Comparison of ENCODE assay signal across 17 cellular contexts in genomic region chr6:167679137-167679736, GRCh38.
DNase-seq lines count a peak whose midpoint lies in the region; TF ChIP-seq lines count a peak whose summit lies in the region.
"Had no signal": no experiment of that assay in that cellular context is flagged by ENCODE, and none has a peak within 500 bp of the region (broad histone marks: within the 10 kb centered on the region; RNA-seq: fewer than 3 reads in every experiment).

No MANE protein-coding gene starts in this region.

- H3K4me1 Mint-ChIP-seq in Caco-2 (ENCODE audit: low read depth, unreplicated experiment): peaks cover 49% of the 10 kb centered on the region
- H3K4me1 Mint-ChIP-seq: activated CD4-positive, alpha-beta memory T cell treated with anti-CD3 and anti-CD28 coated beads, Interleukin-2, amount 10 ng/mL, durations not matched to agents 7 days and 5 days; activated naive CD8-positive, alpha-beta T cell treated with anti-CD3 and anti-CD28 coated beads, Interleukin-2, amount 10 ng/mL, durations not matched to agents 7 days and 5 days had no signal

- CTCF ChIA-PET in Caco-2 (lab: Charles Lee): no interaction called here

- no peaks in the 10 kb centered on the region for H3K36me3 Mint-ChIP-seq in Caco-2 (ENCODE audit: insufficient read depth, unreplicated experiment)
- H3K36me3 Mint-ChIP-seq: activated naive CD8-positive, alpha-beta T cell treated with anti-CD3 and anti-CD28 coated beads, Interleukin-2, amount 10 ng/mL, durations not matched to agents 7 days and 5 days had no signal

- no TSS peak for BruUV-seq in Caco-2 (replicated peaks; lab: Mats Ljungman, UMichigan)

- no peaks in the 10 kb centered on the region for H3K36me3 ChIP-seq in Caco-2 (ENCODE audit: control insufficient read depth, insufficient read depth, low read length)
- H3K36me3 ChIP-seq in WERI-Rb-1: no peaks in the 10 kb centered on the region
- no peaks in the 10 kb centered on the region for H3K36me3 ChIP-seq in iPS-18a (ENCODE audit: control insufficient read depth, low read depth, low read length)
- no peaks in the 10 kb centered on the region for H3K36me3 ChIP-seq in neuron (ENCODE audit: insufficient read depth, low read length)
- no peaks in the 10 kb centered on the region for H3K36me3 ChIP-seq in brain microvascular endothelial cell (replicated peaks)

- peak overlapping the region; percentile 86 for H3K27ac Mint-ChIP-seq in Caco-2 (ENCODE audit: unreplicated experiment)
- H3K27ac Mint-ChIP-seq: activated CD4-positive, alpha-beta memory T cell treated with anti-CD3 and anti-CD28 coated beads, Interleukin-2, amount 10 ng/mL, durations not matched to agents 7 days and 5 days; activated naive CD8-positive, alpha-beta T cell treated with anti-CD3 and anti-CD28 coated beads, Interleukin-2, amount 10 ng/mL, durations not matched to agents 7 days and 5 days; activated T-cell treated with anti-CD3 and anti-CD28 coated beads, Interleukin-2, amount 50 U/mL, for 72 hours; naive thymus-derived CD4-positive, alpha-beta T cell; stimulated activated naive CD8-positive, alpha-beta T cell treated with anti-CD3 and anti-CD28 coated beads, Interleukin-15, amount 100 ng/mL, for 72 hours had no signal

- H3K9me3 Mint-ChIP-seq in Caco-2 (ENCODE audit: unreplicated experiment): no peaks in the 10 kb centered on the region
- H3K9me3 Mint-ChIP-seq: activated CD4-positive, alpha-beta memory T cell treated with anti-CD3 and anti-CD28 coated beads, Interleukin-2, amount 10 ng/mL, durations not matched to agents 7 days and 5 days; activated naive CD8-positive, alpha-beta T cell treated with anti-CD3 and anti-CD28 coated beads, Interleukin-2, amount 10 ng/mL, durations not matched to agents 7 days and 5 days; activated T-cell treated with anti-CD3 and anti-CD28 coated beads, Interleukin-2, amount 50 U/mL, for 72 hours; stimulated activated naive CD8-positive, alpha-beta T cell treated with anti-CD3 and anti-CD28 coated beads, Interleukin-15, amount 100 ng/mL, for 72 hours had no signal

- H3K4me3 Mint-ChIP-seq in Caco-2 (ENCODE audit: unreplicated experiment): peak overlapping the region; percentile 87
- H3K4me3 Mint-ChIP-seq: activated CD4-positive, alpha-beta memory T cell treated with anti-CD3 and anti-CD28 coated beads, Interleukin-2, amount 10 ng/mL, durations not matched to agents 7 days and 5 days; activated naive CD8-positive, alpha-beta T cell treated with anti-CD3 and anti-CD28 coated beads, Interleukin-2, amount 10 ng/mL, durations not matched to agents 7 days and 5 days; activated T-cell treated with anti-CD3 and anti-CD28 coated beads, Interleukin-2, amount 50 U/mL, for 72 hours; naive thymus-derived CD4-positive, alpha-beta T cell; stimulated activated naive CD8-positive, alpha-beta T cell treated with anti-CD3 and anti-CD28 coated beads, Interleukin-15, amount 100 ng/mL, for 72 hours had no signal

- TF ChIP-seq CTCF in Caco-2 (IDR thresholded peaks at IDR 0.05; ENCODE audit: insufficient read depth in 1 of 2, low read depth in 1 of 2, low read length in 1 of 2, severe bottlenecking in 1 of 2, unreplicated experiment in 1 of 2) (no peak), WERI-Rb-1 (IDR thresholded peaks at IDR 0.05; ENCODE audit: low read depth, low read length) (no peak), brain microvascular endothelial cell (IDR thresholded peaks at IDR 0.05; ENCODE audit: low read depth, low read length, missing control alignments) (no peak)

- H3K27ac ChIP-seq in WERI-Rb-1 (no peak overlapping the region), iPS-18a (ENCODE audit: low read length) (no peak overlapping the region), brain microvascular endothelial cell (no peak overlapping the region)
- H3K27ac ChIP-seq: RWPE1 had no signal

- in situ Hi-C loops in brain microvascular endothelial cell (cut with HindIII; ENCODE audit: low pct_ligation_motif_present, low sequenced_read_pairs): no loop called here

- DNase-seq in Caco-2 (no peak), WERI-Rb-1 (no peak), NCI-H2029 treated with DMSO at 0.1 percent for 48 hours (lab: John Stamatoyannopoulos, UW) (no peak), brain microvascular endothelial cell (no peak), hypothalamus (lab: John Stamatoyannopoulos, UW) (no peak)
- no peak for DNase-seq in stimulated activated CD4-positive, alpha-beta T cell treated with anti-CD3 and anti-CD28 coated beads, Interleukin-4, amount 100 ng/mL, for 4 hours
- DNase-seq: activated CD4-positive, alpha-beta memory T cell treated with anti-CD3 and anti-CD28 coated beads, Interleukin-2, amount 10 ng/mL, durations not matched to agents 7 days and 5 days; activated naive CD8-positive, alpha-beta T cell treated with anti-CD3 and anti-CD28 coated beads, Interleukin-2, amount 10 ng/mL, durations not matched to agents 7 days and 5 days; activated T-cell treated with anti-CD3 and anti-CD28 coated beads, Interleukin-2, amount 50 U/mL, for 72 hours; effector memory CD4-positive, alpha-beta T cell; HCEC 1CT; naive thymus-derived CD4-positive, alpha-beta T cell; stimulated activated naive CD8-positive, alpha-beta T cell treated with anti-CD3 and anti-CD28 coated beads, Interleukin-15, amount 100 ng/mL, for 72 hours; SW 1271 had no signal

- POLR2A ChIA-PET in Caco-2 (lab: Charles Lee): no interaction called here

- intact Hi-C loops in Caco-2 (cut with micrococcal nuclease; ENCODE audit: unreplicated experiment): loop anchor here (5.0 kb wide), 2 partner anchors 68 to 148 kb away; partner anchors contain the start of gene AFDN

- H3K4me3 ChIP-seq in Caco-2 (ENCODE audit: low read depth, low read length) (peak overlapping the region; percentile 60), WERI-Rb-1 (ENCODE audit: low read depth, low read length) (peak overlapping the region; percentile 54), iPS-18a (ENCODE audit: low read length) (peak overlapping the region; percentile 64), neuron (ENCODE audit: low read length) (peak overlapping the region; percentile 80), brain microvascular endothelial cell (ENCODE audit: low read depth, low read length) (no peak overlapping the region)

- no peaks in the 10 kb centered on the region for H3K27me3 ChIP-seq in Caco-2 (replicated peaks; ENCODE audit: control insufficient read depth, insufficient read depth, low read length)
- H3K27me3 ChIP-seq in WERI-Rb-1 (ENCODE audit: insufficient read depth, low read depth, severe bottlenecking): peaks cover 3% of the 10 kb centered on the region
- H3K27me3 ChIP-seq in iPS-18a (ENCODE audit: control insufficient read depth, insufficient read depth, low read length): peaks cover 36% of the 10 kb centered on the region
- no peaks in the 10 kb centered on the region for H3K27me3 ChIP-seq in neuron (ENCODE audit: insufficient read depth, low read length)
- H3K27me3 ChIP-seq in brain microvascular endothelial cell (replicated peaks): peaks cover 4% of the 10 kb centered on the region

- H3K27me3 Mint-ChIP-seq in Caco-2 (ENCODE audit: insufficient read depth, unreplicated experiment): no peaks in the 10 kb centered on the region

- no peak overlapping the region for H2AFZ ChIP-seq in neuron (ENCODE audit: low read depth, low read length)

- peaks cover 85% of the 10 kb centered on the region for H3K4me1 ChIP-seq in Caco-2
- peaks cover 34% of the 10 kb centered on the region for H3K4me1 ChIP-seq in iPS-18a (ENCODE audit: control insufficient read depth, low read depth, low read length)
- H3K4me1 ChIP-seq in neuron (ENCODE audit: insufficient read depth, low read length): peaks cover 74% of the 10 kb centered on the region

- H3K9ac ChIP-seq in iPS-18a (ENCODE audit: low read length): peak overlapping the region; percentile 23

- H3K9me3 ChIP-seq in Caco-2 (no peaks in the 10 kb centered on the region), WERI-Rb-1 (ENCODE audit: severe bottlenecking) (no peaks in the 10 kb centered on the region), iPS-18a (ENCODE audit: control insufficient read depth, low read depth, low read length) (no peaks in the 10 kb centered on the region), neuron (ENCODE audit: low read length) (no peaks in the 10 kb centered on the region)
